ENCODE assay signal across 19 cellular contexts in genomic region chr4:65521666-65522065, GRCh38.
"Had no signal": no experiment of that assay in that cellular context is flagged by ENCODE, and none has a peak within 500 bp of the region (broad histone marks: within the 10 kb centered on the region; RNA-seq: fewer than 3 reads in every experiment).

No MANE protein-coding gene starts in this region.

- DNase-seq: activated CD4-positive, alpha-beta T cell treated with anti-CD3 and anti-CD28 coated beads for 4 hours; activated CD4-positive, alpha-beta T cell treated with anti-CD3 and anti-CD28 coated beads, Interleukin-2, amount 50 U/mL, for 4 hours; activated CD8-positive, alpha-beta memory T cell treated with anti-CD3 and anti-CD28 coated beads, Interleukin-2, amount 50 U/mL, for 48 hours; activated CD8-positive, alpha-beta T cell treated with anti-CD3 and anti-CD28 coated beads, Interleukin-2, amount 10 ng/mL, durations not matched to agents 7 days and 5 days; activated naive CD4-positive, alpha-beta T cell; activated T-cell treated with anti-CD3 and anti-CD28 coated beads, Interleukin-2, amount 50 U/mL, for 1 hour; aorta; central memory CD4-positive, alpha-beta T cell; KG1; NCI-H1092; NCI-H1417; NCI-H2029 treated with DMSO at 0.1 percent for 48 hours; NCI-H345; NCI-H510A treated with DMSO at 0.1 percent for 48 hours; NCI-H69; NK-92 treated with Interleukin-12 subunit alpha and Interleukin-12 subunit beta, amount 100 ng/mL, for 24 hours; OCI-M1; RPMI8226 had no signal

- FAIRE-seq: bronchial epithelial cell had no signal
